8 cellular contexts compared by ENCODE assay signal in the genomic region with DNA sequence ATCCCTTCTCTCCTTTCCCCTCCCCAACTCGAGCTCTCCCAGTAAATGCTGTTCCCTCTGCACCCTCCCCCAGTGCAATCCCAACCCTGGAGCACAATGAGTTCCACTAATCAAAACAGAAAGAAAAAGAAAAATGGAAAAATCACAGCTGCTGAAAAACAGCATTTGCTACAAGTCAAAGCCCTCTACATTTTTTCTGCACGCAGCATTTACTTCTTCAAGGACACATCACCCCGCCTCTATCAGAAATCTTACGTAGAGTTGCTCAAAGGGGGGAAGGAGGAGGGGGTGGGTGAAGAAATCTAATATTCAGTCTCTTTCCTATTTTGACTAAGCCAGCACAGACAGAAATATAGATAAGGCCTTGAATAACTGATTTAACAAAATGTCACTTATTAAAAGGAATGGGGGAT. TPM values are rescaled to one million over a fixed set of nuclear protein-coding genes. Genes with fewer than 3 reads are reported as not detected.
DNase-seq lines count a peak whose midpoint lies in the region; ATAC-seq and TF ChIP-seq lines count a peak whose summit lies in the region.

No MANE protein-coding gene starts in this region.

- H3K79me2 ChIP-seq in parathyroid adenoma: peaks cover 19% of the 10 kb centered on the region

- H3K27ac ChIP-seq in CD4-positive, alpha-beta memory T cell (ENCODE audit: low read depth, low read length): peak overlapping the region; percentile 25
- no peak overlapping the region for H3K27ac ChIP-seq in WERI-Rb-1
- peak overlapping the region; percentile 23 to 82 (median 56) for H3K27ac ChIP-seq in heart left ventricle
- peak overlapping the region; percentile 58 for H3K27ac ChIP-seq in parathyroid adenoma
- no peak overlapping the region for H3K27ac ChIP-seq in RWPE1

- H3K4me1 ChIP-seq in CD4-positive, alpha-beta memory T cell (ENCODE audit: insufficient read depth, low read length): peaks cover 75% of the 10 kb centered on the region
- H3K4me1 ChIP-seq in heart left ventricle (peaks cover 0 to 39% (median 12%) of the 10 kb centered on the region in 12 donors), parathyroid adenoma (peaks cover 29% of the 10 kb centered on the region)

- no peaks in the 10 kb centered on the region for H3K9me3 ChIP-seq in CD4-positive, alpha-beta memory T cell (ENCODE audit: control insufficient read depth in 1 of 2, low read length in 2 of 2)
- H3K9me3 ChIP-seq in WERI-Rb-1 (ENCODE audit: severe bottlenecking) (no peaks in the 10 kb centered on the region), heart left ventricle (no peaks in the 10 kb centered on the region), parathyroid adenoma (ENCODE audit: control insufficient read depth, low read length) (no peaks in the 10 kb centered on the region)

- peak overlapping the region; percentile 77 to 94 (median 86) for H3K27ac Mint-ChIP-seq in CD4-positive, alpha-beta memory T cell

- no peaks in the 10 kb centered on the region for H3K27me3 Mint-ChIP-seq in CD4-positive, alpha-beta memory T cell

- TF ChIP-seq CTCF in WERI-Rb-1 (IDR thresholded peaks at IDR 0.05; ENCODE audit: low read depth, low read length) (no peak), heart left ventricle (IDR thresholded peaks at IDR 0.05) (no peak), parathyroid adenoma (IDR thresholded peaks at IDR 0.05) (no peak), RWPE1 (conservative IDR thresholded peaks at IDR 0.05; ENCODE audit: low read depth) (no peak)

- CTCF ChIA-PET in CD4-positive, alpha-beta memory T cell (lab: Charles Lee; ENCODE audit: partially characterized antibody): interaction anchor here (0.8 to 3.6 kb wide), 8 partner anchors 9 to 131 kb away, joined by 3 to 15 read pairs (median 6); no protein-coding TSS in a partner anchor
- CTCF ChIA-PET in RWPE1 (lab: Yijun Ruan, JAX): interaction anchor here (0.6 kb wide), 2 partner anchors 14 to 38 kb away, joined by 3 to 4 read pairs; no protein-coding TSS in a partner anchor

- WGBS in heart left ventricle, 4 donors: 63 to 74% (median 70%) methylated on average over 4 of the region's 4 CpGs

- no peaks in the 10 kb centered on the region for H3K36me3 ChIP-seq in CD4-positive, alpha-beta memory T cell (ENCODE audit: insufficient read depth, low read length)
- no peaks in the 10 kb centered on the region for H3K36me3 ChIP-seq in WERI-Rb-1
- no peaks in the 10 kb centered on the region for H3K36me3 ChIP-seq in heart left ventricle
- no peaks in the 10 kb centered on the region for H3K36me3 ChIP-seq in parathyroid adenoma (ENCODE audit: control insufficient read depth, insufficient read depth, low read length)

- H3K9me3 Mint-ChIP-seq in CD4-positive, alpha-beta memory T cell: no peaks in the 10 kb centered on the region

- no peak overlapping the region for H3K9ac ChIP-seq in parathyroid adenoma

- H3K36me3 Mint-ChIP-seq in CD4-positive, alpha-beta memory T cell: peaks cover 12 to 17% of the 10 kb centered on the region in 2 donors

- no peaks in the 10 kb centered on the region for H3K27me3 ChIP-seq in CD4-positive, alpha-beta memory T cell (ENCODE audit: insufficient read depth, low read length)
- H3K27me3 ChIP-seq in WERI-Rb-1 (ENCODE audit: insufficient read depth, low read depth, severe bottlenecking) (no peaks in the 10 kb centered on the region), heart left ventricle (no peaks in the 10 kb centered on the region), parathyroid adenoma (ENCODE audit: control insufficient read depth, insufficient read depth, low read length) (no peaks in the 10 kb centered on the region)

- H3K4me3 Mint-ChIP-seq in CD4-positive, alpha-beta memory T cell: peak overlapping the region; percentile 74 to 96 (median 82)

- peak overlapping the region; percentile 63 for H2AFZ ChIP-seq in parathyroid adenoma

- peak overlapping the region; percentile 36 for H3K4me2 ChIP-seq in parathyroid adenoma (ENCODE audit: low read length)

- peak overlapping the region in 1 of 2 donors; percentile 11 for H3K4me3 ChIP-seq in CD4-positive, alpha-beta memory T cell (ENCODE audit: low read length in 2 of 2)
- H3K4me3 ChIP-seq in WERI-Rb-1 (ENCODE audit: low read depth, low read length) (no peak overlapping the region), heart left ventricle (peak overlapping the region in 7 of 12 donors; percentile 5 to 37 (median 22)), parathyroid adenoma (ENCODE audit: low read depth, low read length) (no peak overlapping the region)

- POLR2A ChIA-PET in CD4-positive, alpha-beta memory T cell (lab: Charles Lee; ENCODE audit: partially characterized antibody): interaction anchor here (1.0 to 5.9 kb wide), 9 partner anchors 8 to 307 kb away, joined by 3 to 77 read pairs (median 12); a partner anchor contains a TSS
- POLR2A ChIA-PET in RWPE1 (lab: Yijun Ruan, JAX; ENCODE audit: low non-redundant PET): no interaction called here

- peak in 1 of 5 donors; percentile 71 for DNase-seq in CD4-positive, alpha-beta memory T cell
- peak; percentile 2 for DNase-seq in WERI-Rb-1
- DNase-seq in heart left ventricle: no peak
- DNase-seq in DMS79 treated with DMSO at 0.1 percent for 48 hours (lab: John Stamatoyannopoulos, UW): no peak
- DNase-seq in RWPE1 (ENCODE audit: low spot score): no peak
- no peak for DNase-seq in stimulated activated CD4-positive, alpha-beta T cell treated with anti-CD3 and anti-CD28 coated beads, Interleukin-2, amount 100 ng/mL, for 48 hours
- no peak for DNase-seq in NCI-H446 treated with DMSO at 0.1 percent for 48 hours (lab: John Stamatoyannopoulos, UW)

- peak in 2 of 4 donors; percentile 28 to 53 for ATAC-seq in heart left ventricle

- peaks cover 45 to 83% (median 65%) of the 10 kb centered on the region in 4 donors for H3K4me1 Mint-ChIP-seq in CD4-positive, alpha-beta memory T cell

- intact Hi-C loops in CD4-positive, alpha-beta memory T cell (cut with micrococcal nuclease): no loop called here
- intact Hi-C loops in heart left ventricle (cut with DNase I): no loop called here

- TF ChIP-seq POLR2A in heart left ventricle (IDR thresholded peaks at IDR 0.05): no peak

RNA-seq across cellular contexts. Expression of a gene that starts 10.7 kb away (rescaled TPM):
- 10 to 100 TPM; 25.9 to 28.3 TPM for total RNA-seq in CD4-positive, alpha-beta memory T cell
- 1 to 10 TPM; 1.1 to 8.8 TPM for polyA plus RNA-seq in CD4-positive, alpha-beta memory T cell
- 1 to 10 TPM in 8 of 9 donors, under 1 TPM in 1; 0.53 to 4.5 (median 1.7) TPM for total RNA-seq in heart left ventricle
- 1 to 10 TPM; 1.0 to 1.2 TPM for polyA plus RNA-seq in heart left ventricle

Comparison
In these comparisons a context has a peak if more than half of its experiments do, and no peak if none do; other contexts are left out.
1. H3K27ac ChIP-seq: peak in CD4-positive, alpha-beta memory T cell (single experiment), heart left ventricle (12 of 12) and parathyroid adenoma (single experiment); none in WERI-Rb-1 (single experiment) and RWPE1 (single experiment).
2. H3K4me3 ChIP-seq: peak in heart left ventricle (7 of 12); none in WERI-Rb-1 (single experiment) and parathyroid adenoma (single experiment).
3. RNA of a gene that starts 10.7 kb away (total RNA-seq): 25.9 to 28.3 TPM in CD4-positive, alpha-beta memory T cell; 0.53 to 4.5 TPM in heart left ventricle; every median in the first group is over 4 times any median in the second.